Comparison of ENCODE assay signal across 17 cellular contexts in genomic region chr15:50790778-50791536, GRCh38. TPM values are rescaled to one million over a fixed set of nuclear protein-coding genes. Genes with fewer than 3 reads are reported as not detected.
DNase-seq lines count a peak whose midpoint lies in the region; ATAC-seq, FAIRE-seq and TF ChIP-seq lines count a peak whose summit lies in the region.
"Had no signal": no experiment of that assay in that cellular context is flagged by ENCODE, and none has a peak within 500 bp of the region (broad histone marks: within the 10 kb centered on the region; RNA-seq: fewer than 3 reads in every experiment).

No MANE protein-coding gene starts in this region.

- H2AFZ ChIP-seq in K562 (ENCODE audit: low read depth, low read length) = no peak overlapping the region

- ATAC-seq in K562 (no peak; the same call in 2 of the 3 replicates), mucosa of descending colon (peak; percentile 81), HG02970 (IDR thresholded peaks at IDR 0.05; ENCODE audit: low FRiP score, unreplicated experiment) (no peak)
- ATAC-seq: Right ventricle myocardium inferior had no signal

- no peak for TF ChIP-seq POLR2A in K562 (conservative IDR thresholded peaks at IDR 0.05)

- intact Hi-C loops in K562 (cut with micrococcal nuclease) = no loop called here
- intact Hi-C loops in mucosa of descending colon (cut with DNase I, micrococcal nuclease) = no loop called here

- no peak for TF ChIP-seq RAD21 in K562 (CRISPR knock-in tag; conservative IDR thresholded peaks at IDR 0.05 in 1 of 2, IDR thresholded peaks at IDR 0.05 in 1 of 2)

- FAIRE-seq in K562 (lab: Jason Lieb, UNC) = no peak
- FAIRE-seq in small intestine (lab: Jason Lieb, UNC) = no peak

- TF ChIP-seq EP300 in K562 (IDR thresholded peaks at IDR 0.05; ENCODE audit: low read length) = no peak

- peak overlapping the region; percentile 41 for H3K27ac ChIP-seq in HUES48 (ENCODE audit: low read depth, low read length)
- H3K27ac ChIP-seq in K562 (ENCODE audit: extremely low read depth, low read depth, low read length) = no peak overlapping the region
- peak overlapping the region in 1 of 2 donors; percentile 81 for H3K27ac ChIP-seq in small intestine (ENCODE audit: low read depth in 1 of 2, low read length in 1 of 2)
- H3K27ac ChIP-seq in effector memory CD4-positive, alpha-beta T cell (ENCODE audit: insufficient read depth, low read length, poor library complexity, severe bottlenecking) = no peak overlapping the region
- H3K27ac ChIP-seq: KMS-11 had no signal

- BruUV-seq in K562 (replicated peaks; lab: Mats Ljungman, UMichigan) = no TSS peak

- no peak for DNase-seq in K562 (ENCODE audit: extremely low read depth in 1 of 4, low spot score in 3 of 4)
- peak in 1 of 3 donors; percentile 66 for DNase-seq in mucosa of descending colon
- DNase-seq in small intestine = peak; percentile 84
- DNase-seq in effector memory CD4-positive, alpha-beta T cell = no peak
- DNase-seq in G401 (ENCODE audit: low spot score) = no peak
- DNase-seq: CD4-positive, CD25-positive, alpha-beta regulatory T cell; EL; MG63; NCI-H1092; NCI-H146; NCI-H2081 treated with DMSO at 0.1 percent for 48 hours; NCI-H2227 treated with DMSO at 0.1 percent for 48 hours; NCI-H524 treated with DMSO at 0.1 percent for 48 hours had no signal

- H3K36me3 ChIP-seq in HUES48 (ENCODE audit: control insufficient read depth, insufficient read depth, low read length) (no peaks in the 10 kb centered on the region), K562 (ENCODE audit: control insufficient read depth, insufficient read depth, low read length) (no peaks in the 10 kb centered on the region), mucosa of descending colon (ENCODE audit: low read depth) (no peaks in the 10 kb centered on the region), small intestine (ENCODE audit: control insufficient read depth in 2 of 2, insufficient read depth in 2 of 2, low read length in 2 of 2) (no peaks in the 10 kb centered on the region)
- H3K36me3 ChIP-seq in effector memory CD4-positive, alpha-beta T cell (ENCODE audit: control insufficient read depth, insufficient read depth, low read length) = no peaks in the 10 kb centered on the region
- H3K36me3 ChIP-seq: MG63 had no signal

- H3K27me3 ChIP-seq in HUES48 (ENCODE audit: control insufficient read depth, insufficient read depth, low read length) = no peaks in the 10 kb centered on the region
- no peaks in the 10 kb centered on the region for H3K27me3 ChIP-seq in K562 (ENCODE audit: control insufficient read depth in 2 of 2, insufficient read depth in 2 of 2, low read length in 2 of 2)
- no peaks in the 10 kb centered on the region for H3K27me3 ChIP-seq in small intestine (ENCODE audit: control insufficient read depth in 2 of 2, insufficient read depth in 2 of 2, low read length in 2 of 2)
- no peaks in the 10 kb centered on the region for H3K27me3 ChIP-seq in effector memory CD4-positive, alpha-beta T cell (replicated peaks; ENCODE audit: control insufficient read depth, insufficient read depth, low read length, poor library complexity, severe bottlenecking)

- H3K4me3 ChIP-seq in HUES48 (ENCODE audit: low read depth, low read length) (no peak overlapping the region), K562 (no peak overlapping the region), mucosa of descending colon (no peak overlapping the region), small intestine (ENCODE audit: low read depth in 1 of 2, low read length in 2 of 2) (no peak overlapping the region)
- no peak overlapping the region for H3K4me3 ChIP-seq in effector memory CD4-positive, alpha-beta T cell (ENCODE audit: insufficient read depth, low read depth, low read length, poor library complexity, severe bottlenecking)
- H3K4me3 ChIP-seq: MG63 had no signal

- no peak overlapping the region for H3K4me2 ChIP-seq in K562 (ENCODE audit: insufficient read depth, low read length)
- H3K4me2 ChIP-seq: KMS-11 had no signal

- in situ Hi-C loops in K562 (cut with MboI) (no loop called here), G401 (cut with HindIII; ENCODE audit: low sequenced_read_pairs) (no loop called here)

- CTCF ChIA-PET in K562 (lab: Yijun Ruan, JAX; ENCODE audit: low intra/inter-chr PET ratio) = no interaction called here

- POLR2A ChIA-PET in K562 (lab: Yijun Ruan, JAX) = interaction anchor here (1.1 to 2.1 kb wide), 3 partner anchors 9 to 17 kb away, joined by 4 to 8 read pairs (median 8); no protein-coding TSS in a partner anchor

- H3K9ac ChIP-seq in HUES48 (ENCODE audit: low read depth, low read length) (no peak overlapping the region), K562 (ENCODE audit: insufficient read depth in 1 of 2, low read depth in 2 of 2, low read length in 2 of 2) (no peak overlapping the region)
- H3K9ac ChIP-seq: KMS-11 had no signal

- TF ChIP-seq CTCF in K562 (IDR thresholded peaks at IDR 0.05 in 2 of 3, conservative IDR thresholded peaks at IDR 0.05 in 1 of 3; ENCODE audit: insufficient read depth in 2 of 3, low read depth in 1 of 3, low read length in 3 of 3) (no peak), mucosa of descending colon (IDR thresholded peaks at IDR 0.05) (no peak)

- WGBS in K562 (ENCODE audit: insufficient coverage, low coverage, missing lambda C conversion rate) = 64% methylated on average over 8 of the region's 8 CpGs
- 34 to 71% (median 50%) methylated on average over 8 of the region's 8 CpGs for WGBS in small intestine, 3 donors

- no peaks in the 10 kb centered on the region for H4K20me1 ChIP-seq in K562 (replicated peaks; ENCODE audit: control insufficient read depth, insufficient read depth, low read length)

- H3K9me1 ChIP-seq in K562 (ENCODE audit: control insufficient read depth, insufficient read depth, low read length) = no peaks in the 10 kb centered on the region

- H3K79me2 ChIP-seq in K562 (ENCODE audit: control insufficient read depth, insufficient read depth, low read length) = no peaks in the 10 kb centered on the region

- no peaks in the 10 kb centered on the region for H3K9me3 ChIP-seq in HUES48 (ENCODE audit: control insufficient read depth, insufficient read depth, low read length)
- no peaks in the 10 kb centered on the region for H3K9me3 ChIP-seq in K562 (replicated peaks; ENCODE audit: control insufficient read depth, insufficient read depth, low read depth, low read length)
- no peaks in the 10 kb centered on the region for H3K9me3 ChIP-seq in mucosa of descending colon
- no peaks in the 10 kb centered on the region for H3K9me3 ChIP-seq in small intestine (ENCODE audit: control insufficient read depth, low read depth)
- H3K9me3 ChIP-seq in effector memory CD4-positive, alpha-beta T cell (ENCODE audit: control insufficient read depth, low read length) = no peaks in the 10 kb centered on the region
- H3K9me3 ChIP-seq: MG63 had no signal

- H3K4me1 ChIP-seq in HUES48 (ENCODE audit: control insufficient read depth, insufficient read depth, low read length) (peaks cover 5% of the 10 kb centered on the region; the same call in 1 of the 2 replicates), K562 (replicated peaks in 1 of 2; ENCODE audit: control insufficient read depth in 2 of 2, insufficient read depth in 2 of 2, low read length in 2 of 2) (peaks cover 0 to 8% of the 10 kb centered on the region in 2 experiments; a peak in 2 of 5 replicates), mucosa of descending colon (ENCODE audit: low read depth) (peaks cover 22% of the 10 kb centered on the region), small intestine (ENCODE audit: control insufficient read depth in 2 of 2, insufficient read depth in 1 of 2, low read depth in 1 of 2, low read length in 1 of 2) (no peaks in the 10 kb centered on the region)
- H3K4me1 ChIP-seq in effector memory CD4-positive, alpha-beta T cell (ENCODE audit: control insufficient read depth, insufficient read depth, low read length, poor library complexity, severe bottlenecking) = no peaks in the 10 kb centered on the region

TF ChIP-seq in K562, 482 proteins besides CTCF, POLR2A, EP300 and RAD21 (continues in another document):
- TF ChIP-seq ZNF316 (IDR thresholded peaks at IDR 0.05) = peak; percentile 41; the same call in 1 of the 2 replicates
- no peak for TF ChIP-seq RNF219 (CRISPR knock-in tag; IDR thresholded peaks at IDR 0.05)

RNA-seq across cellular contexts. Expression of gene SPPL2A, which starts 25.5 kb away (rescaled TPM):
- total RNA-seq in K562 (2011; cell fraction: chromatin; rRNA removed; ENCODE audit: low replicate concordance) = 80.4 and 149 TPM in 2 replicates
- 38.4 and 42.5 TPM in 2 replicates for total RNA-seq in K562 (2011; cell fraction: nucleolus; rRNA removed)
- 78.7 and 84.5 TPM in 2 replicates for total RNA-seq in K562 (2011; cell fraction: nucleoplasm; rRNA removed)
- 29.1 and 32.2 TPM in 2 replicates for total RNA-seq in K562 (2014; rRNA removed)
- 66.1 and 71.1 TPM in 2 replicates for total RNA-seq in K562 (2014; rRNA removed; fragmentation: Illumina TruSeq; extraction: Trizol)
- total RNA-seq in K562 (2015; rRNA removed; fragmentation: Illumina TruSeq; extraction: Trizol) = 35.7 and 41.8 TPM in 2 replicates
- 52.0 and 54.5 TPM in 2 replicates for total RNA-seq in K562 (2021)
- polyA plus RNA-seq in K562 (2011; rRNA removed) = 39.8 and 58.1 TPM in 2 replicates
- 16.9 and 27.0 TPM in 2 replicates for polyA plus RNA-seq in K562 (2011; cell fraction: cytosol; rRNA removed)
- polyA plus RNA-seq in K562 (2011; cell fraction: nucleus; rRNA removed) = 75.8 and 76.8 TPM in 2 replicates
- polyA plus RNA-seq in K562 (2012) = 30.7 and 45.2 TPM in 2 replicates
- polyA plus RNA-seq in K562 (2014; fragmentation: Illumina TruSeq; extraction: Trizol) = 38.0 and 42.8 TPM in 2 replicates
- 10 to 100 TPM in 1 of 2 experiments, 1 to 10 TPM in 1; 9.8 to 14.7 TPM for polyA plus RNA-seq in K562 (2014; fragmentation: Nextera tagmentation; extraction: Ambion mirVana)
- polyA plus RNA-seq in K562 (2014; rRNA removed) = 40.0 and 47.3 TPM in 2 replicates
- polyA minus RNA-seq in K562 (2011; rRNA and poly(A)+ RNA removed) = 47.6 and 51.1 TPM in 2 replicates
- 11.4 and 25.4 TPM in 2 replicates for polyA minus RNA-seq in K562 (2011; cell fraction: cytosol; rRNA and poly(A)+ RNA removed)
- 13.3 and 20.2 TPM in 2 replicates for polyA minus RNA-seq in K562 (2011; cell fraction: nucleus; rRNA and poly(A)+ RNA removed)
- total RNA-seq in mucosa of descending colon = 100 to 1,000 TPM; 167 to 341 (median 287) TPM
- 10 to 100 TPM; 43.2 to 62.3 (median 44.6) TPM for polyA plus RNA-seq in small intestine
- total RNA-seq in G401 (2014; rRNA removed; shearing (Covaris generic)) = 50.6 and 67.8 TPM in 2 replicates
